In the genomic region with DNA sequence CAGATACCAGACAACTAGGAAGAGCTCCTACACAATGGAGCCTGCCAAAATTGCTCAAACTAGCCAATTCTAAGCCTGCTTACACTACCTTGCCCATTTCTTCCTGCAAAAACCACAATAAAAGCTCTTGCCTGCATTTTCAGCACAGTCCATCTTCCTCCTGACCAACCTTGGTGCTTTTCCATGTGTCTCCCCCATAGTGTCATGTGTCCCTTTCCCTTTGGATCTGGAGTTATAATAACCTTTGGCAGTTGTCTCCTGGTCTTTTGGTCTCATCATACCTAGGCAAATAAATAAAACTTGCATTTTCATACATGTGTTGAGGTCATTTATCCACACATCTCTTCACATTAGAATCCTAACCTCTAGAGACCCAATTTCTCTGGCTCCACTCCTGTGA, we compare ENCODE assay signal across 34 cellular contexts.
"Had no signal": no experiment of that assay in that cellular context is flagged by ENCODE, and none has a peak within 500 bp of the region (broad histone marks: within the 10 kb centered on the region; RNA-seq: fewer than 3 reads in every experiment).

No MANE protein-coding gene starts in this region.

- H3K4me2 ChIP-seq: KMS-11 had no signal

- H3K27ac ChIP-seq: KMS-11 had no signal

- H3K4me3 ChIP-seq: MG63 had no signal

- DNase-seq: Karpas-422, Kasumi-1, MG63, MM.1S, MV-4-11, NCI-H1048, NCI-H1092, NCI-H1092 treated with DMSO at 0.1 percent for 48 hours, NCI-H1105, NCI-H1105 treated with DMSO at 0.1 percent for 48 hours, NCI-H1417, NCI-H1417 treated with DMSO at 0.1 percent for 48 hours, NCI-H1436, NCI-H1436 treated with DMSO at 0.1 percent for 48 hours, NCI-H146, NCI-H1694, NCI-H1694 treated with DMSO at 0.1 percent for 48 hours, NCI-H187, NCI-H187 treated with DMSO at 0.1 percent for 48 hours, NCI-H1930, NCI-H2029, NCI-H2029 treated with DMSO at 0.1 percent for 48 hours, NCI-H2081, NCI-H2081 treated with DMSO at 0.1 percent for 48 hours, NCI-H2107, NCI-H2171, NCI-H2171 treated with DMSO at 0.1 percent for 48 hours, NCI-H2227 treated with DMSO at 0.1 percent for 48 hours, NCI-H226, NCI-H345, NCI-H446, NCI-H446 treated with DMSO at 0.1 percent for 48 hours, NCI-H510A had no signal

- H3K36me3 ChIP-seq: MG63 had no signal

- H3K27me3 ChIP-seq: MG63 had no signal

- H3K9ac ChIP-seq: KMS-11 had no signal

- H3K9me3 ChIP-seq: MG63 had no signal
